ENCODE assay signal across 1 cellular context in genomic region chr17:78337244-78338109, GRCh38.
TF ChIP-seq lines count a peak whose summit lies in the region.

No MANE protein-coding gene starts in this region.

TF ChIP-seq in GM23338, 12 proteins besides CTCF, POLR2A, EP300 and RAD21 (continued from another document):
- TF ChIP-seq REST (IDR thresholded peaks at IDR 0.05; ENCODE audit: unreplicated experiment) (no peak), NANOG (IDR thresholded peaks at IDR 0.05; ENCODE audit: borderline replicate concordance) (no peak)
